In the genomic region with DNA sequence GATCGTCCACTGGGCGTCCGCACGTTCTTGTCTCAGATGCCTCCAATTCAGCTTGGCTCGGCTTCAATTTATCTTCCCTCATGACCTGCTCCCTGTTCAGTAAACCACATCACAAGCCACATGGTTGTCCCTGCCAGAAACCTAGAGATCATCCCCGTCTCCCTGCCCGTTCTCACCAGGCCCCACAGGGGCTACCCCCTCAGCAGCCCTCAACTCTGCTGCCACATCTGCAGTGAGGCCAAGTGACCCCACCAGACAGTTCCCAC, we compare ENCODE assay signal across 24 cellular contexts. TPM values are rescaled to one million over a fixed set of nuclear protein-coding genes. Genes with fewer than 3 reads are reported as not detected.
DNase-seq lines count a peak whose midpoint lies in the region; ATAC-seq and TF ChIP-seq lines count a peak whose summit lies in the region.
"Had no signal": no experiment of that assay in that cellular context is flagged by ENCODE, and none has a peak within 500 bp of the region (broad histone marks: within the 10 kb centered on the region; RNA-seq: fewer than 3 reads in every experiment).

No MANE protein-coding gene starts in this region.

- H4K8ac ChIP-seq in neuronal stem cell (ENCODE audit: low read depth, low read length), result no peak overlapping the region

- peaks cover 17% of the 10 kb centered on the region for H3K4me1 ChIP-seq in GM23338 (ENCODE audit: insufficient read depth)
- peaks cover 41% of the 10 kb centered on the region for H3K4me1 ChIP-seq in SJCRH30
- H3K4me1 ChIP-seq in left ventricle myocardium inferior, result peaks cover 67% of the 10 kb centered on the region
- H3K4me1 ChIP-seq in neuronal stem cell (ENCODE audit: control insufficient read depth in 2 of 2, insufficient read depth in 1 of 2, low read depth in 1 of 2, low read length in 2 of 2), result peaks cover 32 to 34% of the 10 kb centered on the region in 2 donors
- no peaks in the 10 kb centered on the region for H3K4me1 ChIP-seq in CD4-positive, alpha-beta memory T cell (ENCODE audit: insufficient read depth, low read length)

- TF ChIP-seq CTCF in GM23338 (conservative IDR thresholded peaks at IDR 0.05; ENCODE audit: low read depth in 2 of 2), result no peak
- TF ChIP-seq CTCF in left ventricle myocardium inferior (IDR thresholded peaks at IDR 0.05; ENCODE audit: borderline replicate concordance), result no peak

- no peak for DNase-seq in GM23338 (ENCODE audit: low spot score)
- no peak for DNase-seq in SJCRH30
- peak; percentile 50 for DNase-seq in left ventricle myocardium inferior
- no peak for DNase-seq in neuronal stem cell (ENCODE audit: low spot score)
- DNase-seq in CD4-positive, alpha-beta memory T cell, result no peak
- no peak for DNase-seq in NCI-H2227 (lab: John Stamatoyannopoulos, UW; ENCODE audit: unreplicated experiment)
- no peak for DNase-seq in activated CD4-positive, alpha-beta memory T cell treated with anti-CD3 and anti-CD28 coated beads, Interleukin-2, amount 10 ng/mL, durations not matched to agents 7 days and 5 days
- DNase-seq: activated CD4-positive, alpha-beta T cell treated with anti-CD3 and anti-CD28 coated beads, Interleukin-2, amount 50 U/mL, for 1 hour; activated naive CD4-positive, alpha-beta T cell treated with Interleukin-2 at 50 U/mL for 16 hours; activated T-cell treated with anti-CD3 and anti-CD28 coated beads, Interleukin-2, amount 50 U/mL, for 72 hours; brain microvascular endothelial cell; effector CD4-positive, alpha-beta T cell; NCI-H1417; NCI-H2081; NCI-H774; SHP77; stimulated activated CD4-positive, alpha-beta T cell treated with anti-CD3 and anti-CD28 coated beads, Interleukin-4, amount 100 ng/mL, for 24 hours; WERI-Rb-1 had no signal

- H4K20me1 ChIP-seq in GM23338 (replicated peaks; ENCODE audit: insufficient read depth), result no peaks in the 10 kb centered on the region

- no CpG with 5 or more reads among the region's 7 CpGs for WGBS in neuronal stem cell (ENCODE audit: extremely low coverage in 2 of 2, insufficient read length in 2 of 2, insufficient replicate concordance in 1 of 2), 2 donors

- H3K9me2 ChIP-seq in GM23338 (ENCODE audit: insufficient read depth), result no peaks in the 10 kb centered on the region

- H3K27ac ChIP-seq in GM23338 (ENCODE audit: low read depth) (no peak overlapping the region), SJCRH30 (no peak overlapping the region), left ventricle myocardium inferior (replicated peaks) (peak overlapping the region; percentile 7), neuronal stem cell (replicated peaks; ENCODE audit: low read length) (peak overlapping the region; percentile 91)
- H3K27ac ChIP-seq in CD4-positive, alpha-beta memory T cell (ENCODE audit: low read depth, low read length), result no peak overlapping the region
- H3K27ac ChIP-seq: brain microvascular endothelial cell, epithelial cell of prostate, neutrophil, WERI-Rb-1 had no signal

- peak overlapping the region; percentile 40 for H2BK15ac ChIP-seq in neuronal stem cell (ENCODE audit: low read length)

- POLR2A ChIA-PET in CD4-positive, alpha-beta memory T cell (lab: Charles Lee; ENCODE audit: partially characterized antibody), result no interaction called here
- POLR2A ChIA-PET in activated CD4-positive, alpha-beta memory T cell treated with anti-CD3 and anti-CD28 coated beads, Interleukin-2, amount 10 ng/mL, durations not matched to agents 7 days and 5 days (lab: Charles Lee), result no interaction called here

- H3K79me1 ChIP-seq in neuronal stem cell (ENCODE audit: low read depth, low read length), result no peaks in the 10 kb centered on the region

- peak overlapping the region; percentile 8; the same call in 1 of the 3 replicates for H3K4me3 Mint-ChIP-seq in GM23338
- H3K4me3 Mint-ChIP-seq in CD4-positive, alpha-beta memory T cell, result no peak overlapping the region
- H3K4me3 Mint-ChIP-seq in activated CD4-positive, alpha-beta memory T cell treated with anti-CD3 and anti-CD28 coated beads, Interleukin-2, amount 10 ng/mL, durations not matched to agents 7 days and 5 days, result no peak overlapping the region
- H3K4me3 Mint-ChIP-seq: activated T-cell treated with anti-CD3 and anti-CD28 coated beads, Interleukin-2, amount 50 U/mL, for 72 hours; CD14-positive monocyte; stimulated activated effector memory CD8-positive, alpha-beta T cell treated with anti-CD3 and anti-CD28 coated beads, Interleukin-12 subunit alpha, Interleukin-12 subunit beta, amount 100 ng/mL, for 72 hours had no signal

- H3K4me1 Mint-ChIP-seq in GM23338, result peaks cover 45% of the 10 kb centered on the region
- H3K4me1 Mint-ChIP-seq in CD4-positive, alpha-beta memory T cell, result no peaks in the 10 kb centered on the region
- H3K4me1 Mint-ChIP-seq in activated CD4-positive, alpha-beta memory T cell treated with anti-CD3 and anti-CD28 coated beads, Interleukin-2, amount 10 ng/mL, durations not matched to agents 7 days and 5 days, result no peaks in the 10 kb centered on the region
- H3K4me1 Mint-ChIP-seq: stimulated activated effector memory CD8-positive, alpha-beta T cell treated with anti-CD3 and anti-CD28 coated beads, Interleukin-12 subunit alpha, Interleukin-12 subunit beta, amount 100 ng/mL, for 72 hours had no signal

- no peaks in the 10 kb centered on the region for H3K9me3 ChIP-seq in SJCRH30 (replicated peaks)
- H3K9me3 ChIP-seq in left ventricle myocardium inferior (replicated peaks), result no peaks in the 10 kb centered on the region
- no peaks in the 10 kb centered on the region for H3K9me3 ChIP-seq in neuronal stem cell (replicated peaks in 1 of 2; ENCODE audit: control insufficient read depth in 2 of 2, insufficient read depth in 1 of 2, low read depth in 1 of 2, low read length in 2 of 2)
- no peaks in the 10 kb centered on the region for H3K9me3 ChIP-seq in CD4-positive, alpha-beta memory T cell (ENCODE audit: control insufficient read depth in 1 of 2, low read length in 2 of 2)
- H3K9me3 ChIP-seq: adrenal gland, neutrophil had no signal

- intact Hi-C loops in left ventricle myocardium inferior (cut with micrococcal nuclease), result no loop called here
- intact Hi-C loops in CD4-positive, alpha-beta memory T cell (cut with micrococcal nuclease), result no loop called here

- no peaks in the 10 kb centered on the region for H3K9me3 Mint-ChIP-seq in GM23338
- H3K9me3 Mint-ChIP-seq in CD4-positive, alpha-beta memory T cell, result no peaks in the 10 kb centered on the region
- H3K9me3 Mint-ChIP-seq in activated CD4-positive, alpha-beta memory T cell treated with anti-CD3 and anti-CD28 coated beads, Interleukin-2, amount 10 ng/mL, durations not matched to agents 7 days and 5 days, result no peaks in the 10 kb centered on the region
- H3K9me3 Mint-ChIP-seq: activated T-cell treated with anti-CD3 and anti-CD28 coated beads, Interleukin-2, amount 50 U/mL, for 72 hours; stimulated activated effector memory CD8-positive, alpha-beta T cell treated with anti-CD3 and anti-CD28 coated beads, Interleukin-12 subunit alpha, Interleukin-12 subunit beta, amount 100 ng/mL, for 72 hours had no signal

- CTCF ChIA-PET in CD4-positive, alpha-beta memory T cell (lab: Charles Lee; ENCODE audit: partially characterized antibody), result no interaction called here
- CTCF ChIA-PET in activated CD4-positive, alpha-beta memory T cell treated with anti-CD3 and anti-CD28 coated beads, Interleukin-2, amount 10 ng/mL, durations not matched to agents 7 days and 5 days (lab: Charles Lee), result no interaction called here

- no peak overlapping the region for H3K23ac ChIP-seq in neuronal stem cell (ENCODE audit: low read depth, low read length, poor library complexity)

- H3K27me3 ChIP-seq in GM23338 (ENCODE audit: insufficient read depth), result no peaks in the 10 kb centered on the region
- H3K27me3 ChIP-seq in SJCRH30, result no peaks in the 10 kb centered on the region
- H3K27me3 ChIP-seq in left ventricle myocardium inferior (ENCODE audit: low read depth), result no peaks in the 10 kb centered on the region
- no peaks in the 10 kb centered on the region for H3K27me3 ChIP-seq in neuronal stem cell (ENCODE audit: control insufficient read depth in 3 of 3, insufficient read depth in 3 of 3, low read depth in 1 of 3, low read length in 3 of 3)
- H3K27me3 ChIP-seq in CD4-positive, alpha-beta memory T cell (ENCODE audit: insufficient read depth, low read length), result no peaks in the 10 kb centered on the region
- H3K27me3 ChIP-seq: adrenal gland, brain microvascular endothelial cell had no signal

- H2AFZ ChIP-seq in GM23338 (peak overlapping the region; percentile 94), neuronal stem cell (ENCODE audit: low read length) (peak overlapping the region; percentile 79)

- H3K9ac ChIP-seq in neuronal stem cell (ENCODE audit: low read depth, low read length, poor library complexity), result peak overlapping the region; percentile 33

- H3K36me3 ChIP-seq in GM23338 (ENCODE audit: insufficient read depth) (no peaks in the 10 kb centered on the region), SJCRH30 (no peaks in the 10 kb centered on the region), left ventricle myocardium inferior (no peaks in the 10 kb centered on the region), neuronal stem cell (replicated peaks in 1 of 2; ENCODE audit: control insufficient read depth in 2 of 2, insufficient read depth in 2 of 2, low read length in 2 of 2) (no peaks in the 10 kb centered on the region)
- no peaks in the 10 kb centered on the region for H3K36me3 ChIP-seq in CD4-positive, alpha-beta memory T cell (ENCODE audit: insufficient read depth, low read length)
- H3K36me3 ChIP-seq: adrenal gland, brain microvascular endothelial cell, neutrophil, WERI-Rb-1 had no signal

- no peak overlapping the region for H4K91ac ChIP-seq in neuronal stem cell (ENCODE audit: low read depth, low read length, poor library complexity)

- H3K4ac ChIP-seq in neuronal stem cell (ENCODE audit: low read length), result peak overlapping the region; percentile 1

- H2BK12ac ChIP-seq in neuronal stem cell (ENCODE audit: low read length), result peak overlapping the region; percentile 30

- H3F3A ChIP-seq in GM23338 (replicated peaks; ENCODE audit: low read depth), result peaks cover 14% of the 10 kb centered on the region; the same call in 1 of the 2 replicates

- H3K18ac ChIP-seq in neuronal stem cell (ENCODE audit: low read length), result peak overlapping the region; percentile 81

- H3K4me3 ChIP-seq in GM23338 (no peak overlapping the region), SJCRH30 (peak overlapping the region; percentile 23), left ventricle myocardium inferior (peak overlapping the region; percentile 10), neuronal stem cell (ENCODE audit: low read length in 2 of 2) (no peak overlapping the region)
- no peak overlapping the region for H3K4me3 ChIP-seq in CD4-positive, alpha-beta memory T cell (ENCODE audit: low read length in 2 of 2)
- H3K4me3 ChIP-seq: adrenal gland, lung had no signal

- peaks cover 19% of the 10 kb centered on the region for H3K27me3 Mint-ChIP-seq in GM23338 (ENCODE audit: insufficient read depth, low read depth, poor library complexity)
- H3K27me3 Mint-ChIP-seq in CD4-positive, alpha-beta memory T cell, result peaks cover 0 to 4% of the 10 kb centered on the region in 2 donors
- H3K27me3 Mint-ChIP-seq in activated CD4-positive, alpha-beta memory T cell treated with anti-CD3 and anti-CD28 coated beads, Interleukin-2, amount 10 ng/mL, durations not matched to agents 7 days and 5 days, result peaks cover 8% of the 10 kb centered on the region

- peak overlapping the region; percentile 59 for H3K27ac Mint-ChIP-seq in GM23338
- H3K27ac Mint-ChIP-seq in CD4-positive, alpha-beta memory T cell, result no peak overlapping the region
- no peak overlapping the region for H3K27ac Mint-ChIP-seq in activated CD4-positive, alpha-beta memory T cell treated with anti-CD3 and anti-CD28 coated beads, Interleukin-2, amount 10 ng/mL, durations not matched to agents 7 days and 5 days
- H3K27ac Mint-ChIP-seq: activated T-cell treated with anti-CD3 and anti-CD28 coated beads, Interleukin-2, amount 50 U/mL, for 72 hours; CD14-positive monocyte; stimulated activated effector memory CD8-positive, alpha-beta T cell treated with anti-CD3 and anti-CD28 coated beads, Interleukin-12 subunit alpha, Interleukin-12 subunit beta, amount 100 ng/mL, for 72 hours had no signal

- no peaks in the 10 kb centered on the region for H3K36me3 Mint-ChIP-seq in GM23338 (ENCODE audit: low read depth)
- H3K36me3 Mint-ChIP-seq in CD4-positive, alpha-beta memory T cell, result no peaks in the 10 kb centered on the region
- H3K36me3 Mint-ChIP-seq in activated CD4-positive, alpha-beta memory T cell treated with anti-CD3 and anti-CD28 coated beads, Interleukin-2, amount 10 ng/mL, durations not matched to agents 7 days and 5 days (ENCODE audit: low read depth), result no peaks in the 10 kb centered on the region
- H3K36me3 Mint-ChIP-seq: CD14-positive monocyte; stimulated activated effector memory CD8-positive, alpha-beta T cell treated with anti-CD3 and anti-CD28 coated beads, Interleukin-12 subunit alpha, Interleukin-12 subunit beta, amount 100 ng/mL, for 72 hours had no signal

- no peaks in the 10 kb centered on the region for H3K79me2 ChIP-seq in GM23338 (replicated peaks; ENCODE audit: insufficient read depth)

- peak overlapping the region; percentile 78 for H2AK5ac ChIP-seq in neuronal stem cell (ENCODE audit: low read depth, low read length)

- H3K4me2 ChIP-seq in GM23338 (peak overlapping the region; percentile 55; the same call in 1 of the 2 replicates), neuronal stem cell (ENCODE audit: insufficient read depth, low read length, poor library complexity, severe bottlenecking) (no peak overlapping the region)

- H3K14ac ChIP-seq in neuronal stem cell (ENCODE audit: low read length), result peak overlapping the region; percentile 56

- peak overlapping the region; percentile 13 for H2BK5ac ChIP-seq in neuronal stem cell (ENCODE audit: low read length)

- ATAC-seq in GM23338, result no peak
- ATAC-seq: activated T-cell treated with anti-CD3 and anti-CD28 coated beads, Interleukin-2, amount 50 U/mL, for 72 hours; stimulated activated effector memory CD8-positive, alpha-beta T cell treated with anti-CD3 and anti-CD28 coated beads, Interleukin-12 subunit alpha, Interleukin-12 subunit beta, amount 100 ng/mL, for 72 hours had no signal

- H2BK120ac ChIP-seq in neuronal stem cell (ENCODE audit: low read depth, low read length), result peak overlapping the region; percentile 56

RNA-seq across cellular contexts. Expression of a gene that starts 14.1 kb away (rescaled TPM):
- 113 and 126 TPM in 2 replicates for total RNA-seq in GM23338 (2014; rRNA removed; shearing (Covaris generic))
- polyA plus RNA-seq in GM23338 (2016; fragmentation: Nextera tagmentation; extraction: Ambion mirVana), result 59.6 and 62.3 TPM in 2 replicates
- total RNA-seq in SJCRH30 (2014; rRNA removed; shearing (Covaris generic)), result 54.9 and 58.8 TPM in 2 replicates
- 10.9 TPM for total RNA-seq in left ventricle myocardium inferior
- polyA plus RNA-seq in neuronal stem cell (2013, experiment 1 of 2), result 136 TPM
- 133 TPM for polyA plus RNA-seq in neuronal stem cell (2013, experiment 2 of 2)
- 10 to 100 TPM; 10.3 to 12.0 TPM for total RNA-seq in CD4-positive, alpha-beta memory T cell
- polyA plus RNA-seq in CD4-positive, alpha-beta memory T cell, result 1 to 10 TPM in 1 of 2 donors, under 1 TPM in 1; 0.14 to 1.3 TPM
- 10 to 100 TPM in 1 of 2 experiments, 1 to 10 TPM in 1; 9.7 to 10.2 TPM for total RNA-seq in activated CD4-positive, alpha-beta memory T cell treated with anti-CD3 and anti-CD28 coated beads, Interleukin-2, amount 10 ng/mL, durations not matched to agents 7 days and 5 days

RNA-seq across cellular contexts. Expression of a gene that starts 58.9 kb away (rescaled TPM):
- 5.0 and 6.5 TPM in 2 replicates for total RNA-seq in GM23338 (2014; rRNA removed; shearing (Covaris generic))
- polyA plus RNA-seq in GM23338 (2016; fragmentation: Nextera tagmentation; extraction: Ambion mirVana), result 5.9 and 7.7 TPM in 2 replicates
- total RNA-seq in SJCRH30 (2014; rRNA removed; shearing (Covaris generic)), result 5.0 and 5.1 TPM in 2 replicates
- total RNA-seq in left ventricle myocardium inferior, result 11.5 TPM
- 10.4 TPM for polyA plus RNA-seq in neuronal stem cell (2013, experiment 1 of 2)
- 10.3 TPM for polyA plus RNA-seq in neuronal stem cell (2013, experiment 2 of 2)
- 1 to 10 TPM; 8.2 to 9.4 TPM for total RNA-seq in CD4-positive, alpha-beta memory T cell
- polyA plus RNA-seq in CD4-positive, alpha-beta memory T cell, result 1 to 10 TPM in 1 of 2 donors, under 1 TPM in 1; 0.81 to 3.7 TPM
- 10 to 100 TPM; 12.7 to 14.0 TPM for total RNA-seq in activated CD4-positive, alpha-beta memory T cell treated with anti-CD3 and anti-CD28 coated beads, Interleukin-2, amount 10 ng/mL, durations not matched to agents 7 days and 5 days

Comparison
In these comparisons a context has a peak if more than half of its experiments do, and no peak if none do; other contexts are left out.
1. H3K27ac ChIP-seq: peak in left ventricle myocardium inferior (single experiment) and neuronal stem cell (single experiment); none in GM23338 (single experiment), SJCRH30 (single experiment) and CD4-positive, alpha-beta memory T cell (single experiment).
2. H3K4me3 ChIP-seq: peak in SJCRH30 (single experiment) and left ventricle myocardium inferior (single experiment); none in GM23338 (single experiment), neuronal stem cell (0 of 2) and CD4-positive, alpha-beta memory T cell (0 of 2).